ENCODE assay signal across 24 cellular contexts in genomic region chr20:19457551-19457950, GRCh38.
A peak's percentile ranks its signal among the peaks of the same experiment; 100 is the strongest.
DNase-seq lines count a peak whose midpoint lies in the region; ATAC-seq and TF ChIP-seq lines count a peak whose summit lies in the region.
"Had no signal": no experiment of that assay in that cellular context is flagged by ENCODE, and none has a peak within 500 bp of the region (broad histone marks: within the 10 kb centered on the region; RNA-seq: fewer than 3 reads in every experiment).

No MANE protein-coding gene starts in this region.

- H2AK5ac ChIP-seq in mesenchymal stem cell (ENCODE audit: low read length, severe bottlenecking) = no peak overlapping the region

- no peak overlapping the region for H3K4ac ChIP-seq in mesenchymal stem cell (ENCODE audit: low read depth in 1 of 2, low read length in 2 of 2)

- H3K27me3 ChIP-seq in ascending aorta (no peaks in the 10 kb centered on the region), skeletal muscle tissue (ENCODE audit: control insufficient read depth in 3 of 3, insufficient read depth in 3 of 3, low read length in 3 of 3) (no peaks in the 10 kb centered on the region), mesenchymal stem cell (ENCODE audit: control insufficient read depth in 1 of 2, insufficient read depth in 1 of 2, low read length in 2 of 2) (peaks cover 0 to 2% of the 10 kb centered on the region in 2 experiments)
- H3K27me3 ChIP-seq in CD8-positive, alpha-beta T cell (ENCODE audit: insufficient read depth, low read length) = no peaks in the 10 kb centered on the region
- H3K27me3 ChIP-seq: BLaER1 treated with 17β-estradiol and CSF1 and Interleukin-3, amounts not matched to agents 10 nM and 100 nM had no signal

- H3K9me3 ChIP-seq in ascending aorta = no peaks in the 10 kb centered on the region
- no peaks in the 10 kb centered on the region for H3K9me3 ChIP-seq in skeletal muscle tissue (ENCODE audit: control insufficient read depth in 3 of 3, low read length in 3 of 3)
- no peaks in the 10 kb centered on the region for H3K9me3 ChIP-seq in mesenchymal stem cell (ENCODE audit: control insufficient read depth, low read length)
- no peaks in the 10 kb centered on the region for H3K9me3 ChIP-seq in CD8-positive, alpha-beta T cell (ENCODE audit: low read length)
- H3K9me3 ChIP-seq: BLaER1 treated with 17β-estradiol and CSF1 and Interleukin-3, amounts not matched to agents 10 nM and 100 nM; SJSA1 had no signal

- no peak overlapping the region for H2AFZ ChIP-seq in mesenchymal stem cell (ENCODE audit: low read depth, low read length)

- no peak for TF ChIP-seq CTCF in ascending aorta (IDR thresholded peaks at IDR 0.05)
- TF ChIP-seq CTCF in nephron (IDR thresholded peaks at IDR 0.05; ENCODE audit: unreplicated experiment in 3 of 3) = no peak
- TF ChIP-seq CTCF in CD8-positive, alpha-beta T cell (IDR thresholded peaks at IDR 0.05) = no peak

- no peak overlapping the region for H3K18ac ChIP-seq in mesenchymal stem cell (ENCODE audit: low read depth in 1 of 2, low read length in 2 of 2)

- no peak overlapping the region for H3K4me2 ChIP-seq in mesenchymal stem cell (ENCODE audit: low read length, poor library complexity, severe bottlenecking)
- H3K4me2 ChIP-seq: KMS-11 had no signal

- H3K4me3 Mint-ChIP-seq in nephron = no peak overlapping the region
- H3K4me3 Mint-ChIP-seq in CD8-positive, alpha-beta T cell = no peak overlapping the region
- H3K4me3 Mint-ChIP-seq: CD4-positive, alpha-beta memory T cell had no signal

- peaks cover 3% of the 10 kb centered on the region for H3K36me3 Mint-ChIP-seq in nephron (ENCODE audit: low read depth)
- H3K36me3 Mint-ChIP-seq in CD8-positive, alpha-beta T cell = no peaks in the 10 kb centered on the region
- H3K36me3 Mint-ChIP-seq: CD4-positive, alpha-beta memory T cell had no signal

- WGBS in mesenchymal stem cell = 20% methylated on average over 2 of the region's 2 CpGs

- H3K14ac ChIP-seq in mesenchymal stem cell (ENCODE audit: low read length in 2 of 2) = no peak overlapping the region

- no peak for ATAC-seq in CD8-positive, alpha-beta T cell
- ATAC-seq: Panc1 had no signal

- no peaks in the 10 kb centered on the region for H3K27me3 Mint-ChIP-seq in nephron (ENCODE audit: low read depth)
- no peaks in the 10 kb centered on the region for H3K27me3 Mint-ChIP-seq in CD8-positive, alpha-beta T cell (ENCODE audit: low read depth)
- H3K27me3 Mint-ChIP-seq: CD4-positive, alpha-beta memory T cell had no signal

- H2BK120ac ChIP-seq in mesenchymal stem cell (ENCODE audit: low read depth, low read length) = no peak overlapping the region

- peak; percentile 32 for DNase-seq in M059J (ENCODE audit: low read depth)
- no peak for DNase-seq in ascending aorta (ENCODE audit: low spot score in 2 of 2)
- DNase-seq in mesenchymal stem cell = no peak
- DNase-seq in HuH-7 (ENCODE audit: low spot score) = no peak
- DNase-seq in activated CD4-positive, CD25-positive, alpha-beta regulatory T cell treated with anti-CD3 and anti-CD28 coated beads, Interleukin-2, amount 50 U/mL, for 72 hours = no peak
- DNase-seq in CD8-positive, alpha-beta T cell = no peak
- DNase-seq: CD4-positive, alpha-beta memory T cell; EL; GF-D8; GOT3; HCEC 1CT; IMR-90; NCI-H1105 treated with DMSO at 0.1 percent for 48 hours; NCI-H187 treated with DMSO at 0.1 percent for 48 hours; NCI-H2107; NCI-H226; NCI-H510A treated with DMSO at 0.1 percent for 48 hours; NCI-H748 treated with DMSO at 0.1 percent for 48 hours had no signal

- no peak overlapping the region for H3K4me3 ChIP-seq in ascending aorta
- H3K4me3 ChIP-seq in skeletal muscle tissue (ENCODE audit: low read length in 3 of 3) = no peak overlapping the region
- no peak overlapping the region for H3K4me3 ChIP-seq in mesenchymal stem cell (ENCODE audit: insufficient read depth in 1 of 2, low read depth in 1 of 2, low read length in 2 of 2)
- H3K4me3 ChIP-seq in CD8-positive, alpha-beta T cell (ENCODE audit: low read depth, low read length) = no peak overlapping the region
- H3K4me3 ChIP-seq: BLaER1 treated with 17β-estradiol and CSF1 and Interleukin-3, amounts not matched to agents 10 nM and 100 nM; SJSA1 had no signal

- H2BK12ac ChIP-seq in mesenchymal stem cell (ENCODE audit: low read length in 2 of 2) = no peak overlapping the region

- no peaks in the 10 kb centered on the region for H3K79me1 ChIP-seq in mesenchymal stem cell (replicated peaks; ENCODE audit: low read length, poor library complexity, severe bottlenecking)

- peak overlapping the region; percentile 63 to 73 (median 65) for H3K27ac Mint-ChIP-seq in nephron
- H3K27ac Mint-ChIP-seq in CD8-positive, alpha-beta T cell = no peak overlapping the region
- H3K27ac Mint-ChIP-seq: CD4-positive, alpha-beta memory T cell had no signal

- H3K23ac ChIP-seq in mesenchymal stem cell (ENCODE audit: low read length in 2 of 2) = no peak overlapping the region

- CTCF ChIA-PET in CD8-positive, alpha-beta T cell (lab: Charles Lee) = no interaction called here

- H3K36me3 ChIP-seq in ascending aorta (no peaks in the 10 kb centered on the region), skeletal muscle tissue (ENCODE audit: control insufficient read depth in 3 of 3, insufficient read depth in 3 of 3, low read length in 3 of 3) (no peaks in the 10 kb centered on the region), mesenchymal stem cell (ENCODE audit: control insufficient read depth in 1 of 2, insufficient read depth in 2 of 2, low read depth in 1 of 2, low read length in 2 of 2) (no peaks in the 10 kb centered on the region)
- no peaks in the 10 kb centered on the region for H3K36me3 ChIP-seq in CD8-positive, alpha-beta T cell (ENCODE audit: insufficient read depth, low read length)
- H3K36me3 ChIP-seq: BLaER1 treated with 17β-estradiol and CSF1 and Interleukin-3, amounts not matched to agents 10 nM and 100 nM; SJSA1 had no signal

- H3K4me1 ChIP-seq in ascending aorta (peaks cover 0 to 15% of the 10 kb centered on the region in 2 donors), skeletal muscle tissue (ENCODE audit: control insufficient read depth in 3 of 3, insufficient read depth in 3 of 3, low read length in 3 of 3) (peaks cover 27 to 40% (median 37%) of the 10 kb centered on the region in 3 donors), mesenchymal stem cell (ENCODE audit: control insufficient read depth, insufficient read depth, low read depth, low read length) (no peaks in the 10 kb centered on the region)
- no peaks in the 10 kb centered on the region for H3K4me1 ChIP-seq in CD8-positive, alpha-beta T cell (ENCODE audit: insufficient read depth, low read length)
- H3K4me1 ChIP-seq: SJSA1 had no signal

- POLR2A ChIA-PET in CD8-positive, alpha-beta T cell (lab: Charles Lee) = no interaction called here

- H4K91ac ChIP-seq in mesenchymal stem cell (ENCODE audit: low read length) = no peak overlapping the region

- H3K27ac ChIP-seq in ascending aorta (peak overlapping the region; percentile 29 to 41), skeletal muscle tissue (ENCODE audit: low read depth, low read length) (peak overlapping the region; percentile 1), mesenchymal stem cell (ENCODE audit: low read length, poor library complexity, severe bottlenecking) (no peak overlapping the region)
- no peak overlapping the region for H3K27ac ChIP-seq in CD8-positive, alpha-beta T cell (ENCODE audit: low read depth, low read length)
- H3K27ac ChIP-seq: BLaER1 treated with 17β-estradiol and CSF1 and Interleukin-3, amounts not matched to agents 10 nM and 100 nM; KMS-11; SJSA1 had no signal

- H3K4me1 Mint-ChIP-seq in nephron = peaks cover 73% of the 10 kb centered on the region
- H3K4me1 Mint-ChIP-seq in CD8-positive, alpha-beta T cell (ENCODE audit: low read depth) = peaks cover under 1% of the 10 kb centered on the region
- H3K4me1 Mint-ChIP-seq: CD4-positive, alpha-beta memory T cell had no signal

- H3K9ac ChIP-seq in skeletal muscle tissue (ENCODE audit: low read depth in 1 of 3, low read length in 3 of 3) = no peak overlapping the region
- no peak overlapping the region for H3K9ac ChIP-seq in mesenchymal stem cell (ENCODE audit: low read length)
- H3K9ac ChIP-seq: BLaER1 treated with 17β-estradiol and CSF1 and Interleukin-3, amounts not matched to agents 10 nM and 100 nM; KMS-11 had no signal

- no peak overlapping the region for H4K8ac ChIP-seq in mesenchymal stem cell (ENCODE audit: low read length)

- no peak overlapping the region for H2BK5ac ChIP-seq in mesenchymal stem cell (ENCODE audit: low read depth, low read length, poor library complexity, severe bottlenecking)

- intact Hi-C loops in ascending aorta (cut with DNase I) = no loop called here
- intact Hi-C loops in CD8-positive, alpha-beta T cell (cut with DNase I, micrococcal nuclease) = no loop called here

- H3K9me3 Mint-ChIP-seq in nephron = no peaks in the 10 kb centered on the region
- H3K9me3 Mint-ChIP-seq in CD8-positive, alpha-beta T cell = no peaks in the 10 kb centered on the region

- H2BK15ac ChIP-seq in mesenchymal stem cell (ENCODE audit: low read depth, poor library complexity, severe bottlenecking) = no peak overlapping the region

Comparison
In these comparisons a context has a peak if more than half of its experiments do, and no peak if none do; other contexts are left out.
1. H3K27ac ChIP-seq: peak in ascending aorta (2 of 2) and skeletal muscle tissue (single experiment); none in mesenchymal stem cell (single experiment) and CD8-positive, alpha-beta T cell (single experiment).